In genomic region chr6:133896344-133896721, GRCh38 we compare ENCODE assay signal across 20 cellular contexts. TPM values are rescaled to one million over a fixed set of nuclear protein-coding genes. Genes with fewer than 3 reads are reported as not detected.
A peak's percentile ranks its signal among the peaks of the same experiment; 100 is the strongest.
DNase-seq lines count a peak whose midpoint lies in the region; ATAC-seq, FAIRE-seq and TF ChIP-seq lines count a peak whose summit lies in the region.
"Had no signal": no experiment of that assay in that cellular context is flagged by ENCODE, and none has a peak within 500 bp of the region (broad histone marks: within the 10 kb centered on the region; RNA-seq: fewer than 3 reads in every experiment).

No MANE protein-coding gene starts in this region.

- WGBS in H1 (ENCODE audit: extremely low coverage in 1 of 2, insufficient coverage in 1 of 2, insufficient read length in 1 of 2, insufficient replicate concordance in 2 of 2, low coverage in 1 of 2, low lambda C conversion rate in 2 of 2, missing lambda C conversion rate in 1 of 2), 2 experiments: 24% methylated on average over 5 of the region's 5 CpGs; no CpG with 5 or more reads in 1 of the 2 experiments
- 9 to 39% methylated on average over 3 to 5 of the region's 5 CpGs for WGBS in transverse colon (ENCODE audit: low coverage in 1 of 2), 2 donors

- H3K14ac ChIP-seq in H1 (ENCODE audit: insufficient read length): no peak overlapping the region

- no peak for TF ChIP-seq CTCF in H1 (IDR thresholded peaks at IDR 0.05; ENCODE audit: control extremely low read depth in 1 of 3, insufficient read depth in 1 of 3, low read depth in 1 of 3, low read length in 3 of 3)
- TF ChIP-seq CTCF in transverse colon (IDR thresholded peaks at IDR 0.05): no peak

- H4K20me1 ChIP-seq in H1 (replicated peaks in 1 of 2; ENCODE audit: control insufficient read depth in 1 of 2, insufficient read depth in 2 of 2, low read length in 2 of 2): peaks cover 0 to 8% of the 10 kb centered on the region in 2 experiments

- no peak overlapping the region for H3K4ac ChIP-seq in H1 (replicated peaks; ENCODE audit: insufficient read length, low read depth, low read length)

- intact Hi-C loops in activated CD4-positive, alpha-beta T cell treated with anti-CD3 and anti-CD28 coated beads, Interleukin-2, amount 10 ng/mL, durations not matched to agents 24 days and 14 days (cut with micrococcal nuclease): no loop called here
- intact Hi-C loops in transverse colon (cut with DNase I; ENCODE audit: low total_unique reads): no loop called here

- no peaks in the 10 kb centered on the region for H3K79me2 ChIP-seq in H1 (ENCODE audit: control insufficient read depth in 1 of 2, insufficient read depth in 2 of 2, low read length in 2 of 2)

- DNase-seq in activated CD4-positive, alpha-beta T cell treated with anti-CD3 and anti-CD28 coated beads, Interleukin-2, amount 10 ng/mL, durations not matched to agents 24 days and 14 days: peak; percentile 40
- DNase-seq in activated CD4-positive, alpha-beta T cell treated with anti-CD3 and anti-CD28 coated beads, Interleukin-2, amount 50 U/mL, for 4 hours: no peak
- DNase-seq in H1 (ENCODE audit: low read depth in 1 of 2, low spot score in 2 of 2): no peak
- no peak for DNase-seq in transverse colon
- no peak for DNase-seq in DMS114 treated with DMSO at 0.1 percent for 48 hours (lab: John Stamatoyannopoulos, UW; ENCODE audit: unreplicated experiment)
- DNase-seq in DMS79 (lab: John Stamatoyannopoulos, UW): no peak
- DNase-seq: activated CD8-positive, alpha-beta memory T cell treated with anti-CD3 and anti-CD28 coated beads for 24 hours; activated gamma-delta T cell treated with Interleukin-2 at 50 U/mL for 16 hours; body of pancreas; CD8-positive, alpha-beta memory T cell; GF-D8; immature natural killer cell; KG1; NCI-H510A; PC-3; stimulated activated CD4-positive, alpha-beta T cell treated with anti-CD3 and anti-CD28 coated beads, Interleukin-1b, Interleukin-23, amount 100 ng/mL, for 48 hours; stimulated activated CD8-positive, alpha-beta memory T cell treated with anti-CD3 and anti-CD28 coated beads, Interleukin-4, amount 100 ng/mL, for 48 hours had no signal

- no peak overlapping the region for H2BK15ac ChIP-seq in H1 (ENCODE audit: low read length)

- no peak overlapping the region for H2BK20ac ChIP-seq in H1 (ENCODE audit: low read length)

- H3K18ac ChIP-seq in H1 (ENCODE audit: extremely low read depth, low read length): no peak overlapping the region

- H3K23me2 ChIP-seq in H1 (ENCODE audit: low read depth, low read length): peaks cover 11% of the 10 kb centered on the region

- H2BK12ac ChIP-seq in H1 (ENCODE audit: low read depth, low read length): no peak overlapping the region

- no peaks in the 10 kb centered on the region for H3K36me3 Mint-ChIP-seq in activated CD4-positive, alpha-beta T cell treated with anti-CD3 and anti-CD28 coated beads, Interleukin-2, amount 10 ng/mL, durations not matched to agents 24 days and 14 days (ENCODE audit: low read depth)
- H3K36me3 Mint-ChIP-seq: CD8-positive, alpha-beta memory T cell; immature natural killer cell had no signal

- FAIRE-seq in H1 (lab: Jason Lieb, UNC): no peak

- no peak overlapping the region for H2AFZ ChIP-seq in H1 (ENCODE audit: low read length)

- no peak overlapping the region for H3K4me3 Mint-ChIP-seq in activated CD4-positive, alpha-beta T cell treated with anti-CD3 and anti-CD28 coated beads, Interleukin-2, amount 10 ng/mL, durations not matched to agents 24 days and 14 days
- H3K4me3 Mint-ChIP-seq: immature natural killer cell had no signal

- no peaks in the 10 kb centered on the region for H3K79me1 ChIP-seq in H1 (ENCODE audit: low read depth, low read length)

- H2BK120ac ChIP-seq in H1 (replicated peaks; ENCODE audit: low read depth, low read length): no peak overlapping the region

- no peak overlapping the region for H3K27ac Mint-ChIP-seq in activated CD4-positive, alpha-beta T cell treated with anti-CD3 and anti-CD28 coated beads, Interleukin-2, amount 10 ng/mL, durations not matched to agents 24 days and 14 days
- H3K27ac Mint-ChIP-seq: CD8-positive, alpha-beta memory T cell; immature natural killer cell had no signal

- CTCF ChIA-PET in H1 (lab: Charles Lee; ENCODE audit: partially characterized antibody): interaction anchor here (0.7 to 3.0 kb wide), 5 partner anchors 11 to 344 kb away, joined by 3 to 17 read pairs (median 6); no protein-coding TSS in a partner anchor

- H3K27me3 Mint-ChIP-seq in activated CD4-positive, alpha-beta T cell treated with anti-CD3 and anti-CD28 coated beads, Interleukin-2, amount 10 ng/mL, durations not matched to agents 24 days and 14 days: peaks cover 78% of the 10 kb centered on the region

- POLR2A ChIA-PET in H1 (lab: Charles Lee; ENCODE audit: partially characterized antibody): interaction anchor here (1.0 kb wide), 1 partner anchor 42 kb away, joined by 3 read pairs; no protein-coding TSS in a partner anchor

- TF ChIP-seq EP300 in H1 (IDR thresholded peaks at IDR 0.05; ENCODE audit: borderline replicate concordance in 1 of 2, low read depth in 2 of 2, low read length in 2 of 2): no peak
- no peak for TF ChIP-seq EP300 in transverse colon (IDR thresholded peaks at IDR 0.05; ENCODE audit: low read depth)

- TF ChIP-seq RAD21 in H1 (IDR thresholded peaks at IDR 0.05 in 1 of 2, conservative IDR thresholded peaks at IDR 0.05 in 1 of 2; ENCODE audit: low read depth in 2 of 2, low read length in 2 of 2): no peak

- no peak overlapping the region for H2BK5ac ChIP-seq in H1 (ENCODE audit: low read depth, low read length)

- H3K27ac ChIP-seq in H1 (ENCODE audit: low read depth, low read length): no peak overlapping the region
- H3K27ac ChIP-seq in muscle layer of duodenum (ENCODE audit: low read length): peak overlapping the region; percentile 82
- peak overlapping the region; percentile 74 to 85 (median 82) for H3K27ac ChIP-seq in transverse colon
- H3K27ac ChIP-seq: 22Rv1, body of pancreas had no signal

- peaks cover 8% of the 10 kb centered on the region for H3K9me3 Mint-ChIP-seq in activated CD4-positive, alpha-beta T cell treated with anti-CD3 and anti-CD28 coated beads, Interleukin-2, amount 10 ng/mL, durations not matched to agents 24 days and 14 days
- H3K9me3 Mint-ChIP-seq: CD8-positive, alpha-beta memory T cell; immature natural killer cell had no signal

- TF ChIP-seq POLR2A in H1 (IDR thresholded peaks at IDR 0.05; ENCODE audit: control extremely low read depth in 1 of 2, low read depth in 2 of 2, low read length in 2 of 2) (no peak), transverse colon (IDR thresholded peaks at IDR 0.05) (no peak)

- no peak for ATAC-seq in HG03095 (IDR thresholded peaks at IDR 0.05; ENCODE audit: unreplicated experiment)
- ATAC-seq: PC-3 had no signal

- H3K56ac ChIP-seq in H1 (replicated peaks; ENCODE audit: insufficient read length, low read depth, low read length): no peak overlapping the region

- H3K4me1 ChIP-seq in H1 (replicated peaks in 1 of 4; ENCODE audit: control insufficient read depth in 3 of 4, insufficient read depth in 4 of 4, low read length in 3 of 4): peaks cover 2 to 11% (median 3%) of the 10 kb centered on the region in 4 experiments; a peak in 4 of 7 replicates
- H3K4me1 ChIP-seq in muscle layer of duodenum (ENCODE audit: control insufficient read depth in 1 of 2, insufficient read depth in 2 of 2, low read length in 2 of 2): peaks cover 5 to 24% of the 10 kb centered on the region in 2 donors
- peaks cover 0 to 42% (median 12%) of the 10 kb centered on the region in 4 donors for H3K4me1 ChIP-seq in transverse colon

- no peak overlapping the region for H4K91ac ChIP-seq in H1 (replicated peaks; ENCODE audit: insufficient read length, low read length)

- H4K5ac ChIP-seq in H1 (ENCODE audit: insufficient read length, low read depth, low read length): no peak overlapping the region

- H3K4me3 ChIP-seq in H1 (ENCODE audit: extremely low read depth in 1 of 4, insufficient read depth in 2 of 4, low read depth in 3 of 4, low read length in 4 of 4): peak overlapping the region; percentile 30 to 62 (median 53); a peak in 7 of 8 replicates
- H3K4me3 ChIP-seq in muscle layer of duodenum (ENCODE audit: low read depth in 1 of 2, low read length in 2 of 2): peak overlapping the region; percentile 43 to 47
- peak overlapping the region in 2 of 4 donors; percentile 5 to 32 for H3K4me3 ChIP-seq in transverse colon
- H3K4me3 ChIP-seq: body of pancreas had no signal

- H3K27me3 ChIP-seq in H1 (replicated peaks in 1 of 4; ENCODE audit: control insufficient read depth in 3 of 4, extremely low read depth in 1 of 4, insufficient read depth in 3 of 4, low read length in 3 of 4): peaks cover 51 to 65% (median 57%) of the 10 kb centered on the region in 4 experiments
- H3K27me3 ChIP-seq in muscle layer of duodenum (ENCODE audit: low read depth, low read length): peaks cover 39% of the 10 kb centered on the region
- H3K27me3 ChIP-seq in transverse colon: peaks cover 68% of the 10 kb centered on the region

- H3K4me1 Mint-ChIP-seq in activated CD4-positive, alpha-beta T cell treated with anti-CD3 and anti-CD28 coated beads, Interleukin-2, amount 10 ng/mL, durations not matched to agents 24 days and 14 days: peaks cover 13% of the 10 kb centered on the region

- peaks cover 0 to 4% (median 0%) of the 10 kb centered on the region in 4 experiments; a peak in 1 of 8 replicates for H3K36me3 ChIP-seq in H1 (ENCODE audit: control insufficient read depth in 2 of 4, insufficient read depth in 4 of 4, low read length in 3 of 4)
- no peaks in the 10 kb centered on the region for H3K36me3 ChIP-seq in muscle layer of duodenum (ENCODE audit: control insufficient read depth in 1 of 2, insufficient read depth in 2 of 2, low read length in 2 of 2)
- H3K36me3 ChIP-seq in transverse colon: no peaks in the 10 kb centered on the region

- H3K23ac ChIP-seq in H1 (ENCODE audit: insufficient read length): no peak overlapping the region

- H2AK5ac ChIP-seq in H1 (ENCODE audit: low read depth, low read length): no peak overlapping the region

- peak overlapping the region; percentile 86 to 99 for H3K4me2 ChIP-seq in H1 (ENCODE audit: insufficient read depth in 1 of 2, low read depth in 2 of 2, low read length in 2 of 2)

- no peaks in the 10 kb centered on the region for H3K9me3 ChIP-seq in H1 (ENCODE audit: insufficient read depth in 2 of 2, low read depth in 1 of 2, low read length in 1 of 2)
- no peaks in the 10 kb centered on the region for H3K9me3 ChIP-seq in muscle layer of duodenum (ENCODE audit: control insufficient read depth in 1 of 2, low read length in 2 of 2)
- no peaks in the 10 kb centered on the region for H3K9me3 ChIP-seq in transverse colon
- H3K9me3 ChIP-seq: body of pancreas had no signal

- no peak overlapping the region for H4K8ac ChIP-seq in H1 (ENCODE audit: extremely low read depth, insufficient read depth, low read length)

- in situ Hi-C loops in transverse colon (cut with MboI; ENCODE audit: low pct_ligation_motif_present in 1 of 4, low pct_unique_long_range_greater_than_20kb in 1 of 4, low sequenced_read_pairs in 3 of 4): no loop called here

- H3K9ac ChIP-seq in H1 (replicated peaks in 1 of 4; ENCODE audit: extremely low read depth in 1 of 4, low read depth in 3 of 4, low read length in 3 of 4): no peak overlapping the region

RNA-seq across cellular contexts. Expression of gene TCF21, which starts 7.4 kb away (rescaled TPM):
- not detected in 2 replicates for total RNA-seq in activated CD4-positive, alpha-beta T cell treated with anti-CD3 and anti-CD28 coated beads, Interleukin-2, amount 10 ng/mL, durations not matched to agents 24 days and 14 days
- total RNA-seq in H1 (2021; fragmentation: NEBNext Ultra II Directional; extraction: Animal tissue kit (Norgen Biotek cat#: 25700)): 0.09 TPM in 1 of 2 replicates, not detected in the other
- 0.05 and 0.06 TPM in 2 replicates for polyA plus RNA-seq in H1 (2011; rRNA removed)
- 0.09 TPM for polyA plus RNA-seq in H1 (2011; cell fraction: cytosol; rRNA removed)
- polyA plus RNA-seq in H1 (2011; cell fraction: nucleus; rRNA removed): 0.04 TPM
- polyA plus RNA-seq in H1 (2012, experiment 1 of 2): 0.05 to 0.09 TPM (median 0.08 TPM) in 3 of 4 replicates, not detected in the other
- 0.10 TPM for polyA plus RNA-seq in H1 (2012, experiment 2 of 2)
- polyA plus RNA-seq in H1 (2013, experiment 1 of 2): 0.06 TPM
- 0.06 TPM for polyA plus RNA-seq in H1 (2013, experiment 2 of 2)
- polyA minus RNA-seq in H1 (2011; rRNA and poly(A)+ RNA removed): 0.05 and 0.13 TPM in 2 replicates
- not detected for polyA minus RNA-seq in H1 (2011; cell fraction: cytosol; rRNA and poly(A)+ RNA removed)
- polyA minus RNA-seq in H1 (2011; cell fraction: nucleus; rRNA and poly(A)+ RNA removed): not detected
- 10 to 100 TPM in 2 of 4 donors, 1 to 10 TPM in 2; 6.0 to 13.0 (median 8.9) TPM for total RNA-seq in transverse colon
- total RNA-seq: CD8-positive, alpha-beta memory T cell; PC-3 had no signal
- polyA plus RNA-seq: CD8-positive, alpha-beta memory T cell; immature natural killer cell had no signal

RNA-seq across cellular contexts. Expression of gene TBPL1, which starts 56.7 kb away (rescaled TPM):
- total RNA-seq in activated CD4-positive, alpha-beta T cell treated with anti-CD3 and anti-CD28 coated beads, Interleukin-2, amount 10 ng/mL, durations not matched to agents 24 days and 14 days: 37.2 and 40.0 TPM in 2 replicates
- total RNA-seq in H1 (2021; fragmentation: NEBNext Ultra II Directional; extraction: Animal tissue kit (Norgen Biotek cat#: 25700)): 66.3 and 67.0 TPM in 2 replicates
- 19.5 and 32.5 TPM in 2 replicates for polyA plus RNA-seq in H1 (2011; rRNA removed)
- 44.7 TPM for polyA plus RNA-seq in H1 (2011; cell fraction: cytosol; rRNA removed)
- 39.2 TPM for polyA plus RNA-seq in H1 (2011; cell fraction: nucleus; rRNA removed)
- polyA plus RNA-seq in H1 (2012, experiment 1 of 2): 35.6 to 61.1 TPM (median 49.4 TPM) in 4 replicates
- 21.8 TPM for polyA plus RNA-seq in H1 (2012, experiment 2 of 2)
- 69.9 TPM for polyA plus RNA-seq in H1 (2013, experiment 1 of 2)
- polyA plus RNA-seq in H1 (2013, experiment 2 of 2): 75.1 TPM
- polyA minus RNA-seq in H1 (2011; rRNA and poly(A)+ RNA removed): 16.6 and 28.6 TPM in 2 replicates
- polyA minus RNA-seq in H1 (2011; cell fraction: cytosol; rRNA and poly(A)+ RNA removed): 39.0 TPM
- polyA minus RNA-seq in H1 (2011; cell fraction: nucleus; rRNA and poly(A)+ RNA removed): 19.7 TPM
- 1 to 10 TPM in 3 of 4 donors, not detected in 1; 4.8 to 10.0 (median 4.9) TPM for total RNA-seq in transverse colon
